ENCODE assay signal across 15 cellular contexts in the genomic region with DNA sequence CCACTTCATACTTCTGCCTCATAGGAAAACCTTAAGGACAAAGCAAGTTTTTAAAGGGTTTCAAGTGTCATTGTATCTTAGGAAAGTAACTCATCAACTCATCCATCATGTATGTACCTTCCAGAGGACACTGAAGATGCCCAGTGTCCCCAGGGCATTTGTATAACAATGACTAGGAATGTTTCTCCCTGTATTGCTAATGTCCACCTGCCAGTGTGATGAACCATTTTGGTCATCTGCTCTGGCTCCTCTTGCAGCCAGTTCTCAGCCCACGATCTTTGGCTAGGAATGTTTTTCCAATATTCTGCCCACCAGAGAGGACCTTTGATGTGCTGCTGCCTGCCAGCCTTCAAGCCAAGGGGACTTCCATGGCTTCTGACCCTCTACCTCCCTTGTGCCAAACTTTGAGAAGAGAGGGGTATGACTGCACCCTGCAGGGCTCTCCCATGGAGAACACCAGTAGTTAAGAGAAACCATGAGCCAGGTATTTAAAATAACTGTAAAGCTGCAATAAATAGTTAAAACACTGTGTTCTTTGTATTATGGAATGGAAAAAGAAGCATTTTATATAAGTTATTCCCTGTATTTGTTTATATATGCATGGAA. TPM values are rescaled to one million over a fixed set of nuclear protein-coding genes. Genes with fewer than 3 reads are reported as not detected.
"Had no signal": no experiment of that assay in that cellular context is flagged by ENCODE, and none has a peak within 500 bp of the region (broad histone marks: within the 10 kb centered on the region; RNA-seq: fewer than 3 reads in every experiment).

No MANE protein-coding gene starts in this region.

- ATAC-seq: activated CD4-positive, alpha-beta T cell treated with anti-CD3 and anti-CD28 coated beads for 36 hours; sciatic nerve had no signal

- H3K4me1 ChIP-seq: prostate gland, uterus had no signal

- H3K9me3 ChIP-seq: ascending aorta, esophagus muscularis mucosa, prostate gland, thyroid gland, uterus had no signal

- H3K27me3 ChIP-seq: ascending aorta, esophagus muscularis mucosa, thyroid gland, uterus had no signal

- H3K27ac ChIP-seq: ascending aorta, esophagus muscularis mucosa, prostate gland, thyroid gland, uterus, VCaP had no signal

- H3K36me3 ChIP-seq: prostate gland, thyroid gland, uterus had no signal

- DNase-seq: activated CD4-positive, alpha-beta memory T cell treated with anti-CD3 and anti-CD28 coated beads, Interleukin-2, amount 10 ng/mL, durations not matched to agents 7 days and 5 days; activated CD4-positive, alpha-beta T cell treated with anti-CD3 and anti-CD28 coated beads for 36 hours; activated naive CD4-positive, alpha-beta T cell; activated T-cell treated with anti-CD3 and anti-CD28 coated beads, Interleukin-2, amount 50 U/mL, for 72 hours; stimulated activated CD4-positive, alpha-beta T cell treated with anti-CD3 and anti-CD28 coated beads, Interleukin-4, amount 100 ng/mL, for 24 hours; thyroid gland; uterus had no signal

- H3K4me3 ChIP-seq: ascending aorta, esophagus muscularis mucosa, prostate gland, thyroid gland, uterus had no signal

RNA-seq across cellular contexts. Expression of gene LMOD3, which starts 11.4 kb away (rescaled TPM):
- total RNA-seq: activated CD4-positive, alpha-beta memory T cell treated with anti-CD3 and anti-CD28 coated beads, Interleukin-2, amount 10 ng/mL, durations not matched to agents 7 days and 5 days; activated CD4-positive, alpha-beta T cell treated with anti-CD3 and anti-CD28 coated beads for 36 hours; activated T-cell treated with anti-CD3 and anti-CD28 coated beads, Interleukin-2, amount 50 U/mL, for 72 hours; ascending aorta; bronchial epithelial cell; fibroblast of villous mesenchyme; omental fat pad had no signal
